Comparison of ENCODE assay signal across 2 cellular contexts in the genomic region with DNA sequence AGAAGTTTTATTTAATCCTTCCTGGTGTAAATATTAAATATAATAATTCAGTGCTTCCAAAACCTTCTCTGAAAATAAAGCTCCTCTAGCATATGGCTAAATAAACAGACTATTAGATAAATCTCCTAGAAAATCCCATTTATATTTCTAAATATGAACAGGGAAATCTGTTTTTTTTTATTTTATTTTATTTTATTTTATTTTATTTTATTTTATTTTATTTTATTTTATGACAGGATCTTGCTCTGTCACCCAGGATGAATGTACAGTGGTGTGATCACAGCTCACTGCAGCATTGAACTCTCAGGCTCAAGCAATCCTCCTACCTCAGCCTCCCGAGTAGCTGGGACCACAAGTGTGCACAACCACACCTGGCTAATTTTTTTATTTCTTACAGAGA.
TF ChIP-seq lines count a peak whose summit lies in the region.

No MANE protein-coding gene starts in this region.

TF ChIP-seq in HCT116, 20 proteins besides CTCF, POLR2A, EP300 and RAD21 (continued from another document):
- TF ChIP-seq, protein P1, sequence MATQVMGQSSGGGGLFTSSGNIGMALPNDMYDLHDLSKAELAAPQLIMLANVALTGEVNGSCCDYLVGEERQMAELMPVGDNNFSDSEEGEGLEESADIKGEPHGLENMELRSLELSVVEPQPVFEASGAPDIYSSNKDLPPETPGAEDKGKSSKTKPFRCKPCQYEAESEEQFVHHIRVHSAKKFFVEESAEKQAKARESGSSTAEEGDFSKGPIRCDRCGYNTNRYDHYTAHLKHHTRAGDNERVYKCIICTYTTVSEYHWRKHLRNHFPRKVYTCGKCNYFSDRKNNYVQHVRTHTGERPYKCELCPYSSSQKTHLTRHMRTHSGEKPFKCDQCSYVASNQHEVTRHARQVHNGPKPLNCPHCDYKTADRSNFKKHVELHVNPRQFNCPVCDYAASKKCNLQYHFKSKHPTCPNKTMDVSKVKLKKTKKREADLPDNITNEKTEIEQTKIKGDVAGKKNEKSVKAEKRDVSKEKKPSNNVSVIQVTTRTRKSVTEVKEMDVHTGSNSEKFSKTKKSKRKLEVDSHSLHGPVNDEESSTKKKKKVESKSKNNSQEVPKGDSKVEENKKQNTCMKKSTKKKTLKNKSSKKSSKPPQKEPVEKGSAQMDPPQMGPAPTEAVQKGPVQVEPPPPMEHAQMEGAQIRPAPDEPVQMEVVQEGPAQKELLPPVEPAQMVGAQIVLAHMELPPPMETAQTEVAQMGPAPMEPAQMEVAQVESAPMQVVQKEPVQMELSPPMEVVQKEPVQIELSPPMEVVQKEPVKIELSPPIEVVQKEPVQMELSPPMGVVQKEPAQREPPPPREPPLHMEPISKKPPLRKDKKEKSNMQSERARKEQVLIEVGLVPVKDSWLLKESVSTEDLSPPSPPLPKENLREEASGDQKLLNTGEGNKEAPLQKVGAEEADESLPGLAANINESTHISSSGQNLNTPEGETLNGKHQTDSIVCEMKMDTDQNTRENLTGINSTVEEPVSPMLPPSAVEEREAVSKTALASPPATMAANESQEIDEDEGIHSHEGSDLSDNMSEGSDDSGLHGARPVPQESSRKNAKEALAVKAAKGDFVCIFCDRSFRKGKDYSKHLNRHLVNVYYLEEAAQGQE (IDR thresholded peaks at IDR 0.05; ENCODE audit: low read depth), result no peak
- TF ChIP-seq ZNF274 (IDR thresholded peaks at IDR 0.05; ENCODE audit: low read depth, low read length) (no peak), EZH2 (IDR thresholded peaks at IDR 0.05) (no peak), ZBTB33 (IDR thresholded peaks at IDR 0.05; ENCODE audit: extremely low read depth, insufficient replicate concordance, low read length) (no peak), ZFX (IDR thresholded peaks at IDR 0.05) (no peak), ELF1 (IDR thresholded peaks at IDR 0.05; ENCODE audit: borderline replicate concordance, low read depth) (no peak), YY1 (IDR thresholded peaks at IDR 0.05; ENCODE audit: extremely low read depth, insufficient replicate concordance, low read depth, low read length) (no peak), SP1 (IDR thresholded peaks at IDR 0.05; ENCODE audit: low read depth) (no peak), EGR1 (IDR thresholded peaks at IDR 0.05; ENCODE audit: low read depth) (no peak), FOSL1 (IDR thresholded peaks at IDR 0.05; ENCODE audit: low read depth) (no peak), POLR2AphosphoS5 (IDR thresholded peaks at IDR 0.05; ENCODE audit: low read depth, low read length) (no peak)
- TF ChIP-seq, protein P2, sequence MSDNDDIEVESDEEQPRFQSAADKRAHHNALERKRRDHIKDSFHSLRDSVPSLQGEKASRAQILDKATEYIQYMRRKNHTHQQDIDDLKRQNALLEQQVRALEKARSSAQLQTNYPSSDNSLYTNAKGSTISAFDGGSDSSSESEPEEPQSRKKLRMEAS (IDR thresholded peaks at IDR 0.05), result no peak
- TF ChIP-seq, protein P3, sequence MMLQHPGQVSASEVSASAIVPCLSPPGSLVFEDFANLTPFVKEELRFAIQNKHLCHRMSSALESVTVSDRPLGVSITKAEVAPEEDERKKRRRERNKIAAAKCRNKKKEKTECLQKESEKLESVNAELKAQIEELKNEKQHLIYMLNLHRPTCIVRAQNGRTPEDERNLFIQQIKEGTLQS (IDR thresholded peaks at IDR 0.05), result no peak

TF ChIP-seq in WTC11, 78 proteins besides CTCF, POLR2A, EP300 and RAD21 (continued from another document):
- no peak for TF ChIP-seq PREB (CRISPR knock-in tag; IDR thresholded peaks at IDR 0.05; ENCODE audit: borderline replicate concordance)
